9 cellular contexts compared by ENCODE assay signal in the genomic region with DNA sequence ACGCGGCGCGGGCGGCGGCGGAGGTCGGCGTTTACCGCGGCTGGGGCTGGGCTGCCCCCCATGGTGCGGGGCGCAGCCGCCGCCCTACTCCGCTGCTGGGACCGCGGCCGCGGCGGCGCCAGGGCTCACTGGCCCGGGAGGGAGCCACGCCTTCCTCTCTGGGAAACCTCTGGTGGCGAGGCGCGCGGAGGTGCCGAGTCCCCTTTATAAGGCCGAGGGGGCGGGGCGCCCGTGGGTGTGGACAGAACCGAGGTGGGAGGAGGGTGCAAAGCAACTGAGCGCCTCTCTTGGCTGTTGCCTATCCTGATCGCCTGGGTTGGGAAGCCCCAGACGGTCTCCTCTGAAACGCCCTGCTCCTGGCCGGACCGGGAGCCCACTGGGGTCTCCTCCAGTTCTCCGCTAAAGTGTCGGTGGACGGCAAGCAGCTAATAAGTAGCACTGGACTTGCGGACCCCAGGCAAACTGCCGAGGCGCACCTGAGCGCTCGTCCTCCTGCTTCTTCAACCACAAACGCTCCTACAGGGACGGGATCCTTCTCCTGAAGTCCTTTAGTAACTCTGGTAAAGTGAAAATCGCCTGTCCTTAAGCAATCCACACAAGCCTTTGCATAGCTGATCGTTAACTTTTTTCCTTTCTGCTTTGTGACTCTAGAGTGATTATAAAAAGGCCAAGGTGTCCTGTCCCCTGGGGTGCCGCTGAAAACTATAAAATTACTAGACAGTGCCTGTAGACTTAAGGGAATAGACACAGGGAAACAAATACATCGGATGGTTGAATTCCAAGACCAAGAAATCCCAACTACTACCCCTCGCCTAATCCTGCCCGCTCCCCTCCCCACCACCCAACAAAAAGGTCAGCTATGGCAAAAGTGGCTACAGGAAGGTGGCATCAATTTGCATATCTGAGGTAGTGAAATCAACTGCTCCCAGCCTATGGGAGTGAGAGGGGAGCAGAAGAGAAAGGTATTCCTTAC. TPM values are rescaled to one million over a fixed set of nuclear protein-coding genes. Genes with fewer than 3 reads are reported as not detected.
DNase-seq lines count a peak whose midpoint lies in the region; ATAC-seq lines count a peak whose summit lies in the region.
"Had no signal": no experiment of that assay in that cellular context is flagged by ENCODE, and none has a peak within 500 bp of the region (broad histone marks: within the 10 kb centered on the region; RNA-seq: fewer than 3 reads in every experiment).

TSS of gene PTGER3 (minus strand) at position 182 of the 973 bp plus-strand sequence. CDS start 239 bp downstream, outside the sequence.

- H3K36me3 ChIP-seq in adipocyte (ENCODE audit: control insufficient read depth, insufficient read depth, low read length, severe bottlenecking) (no peaks in the 10 kb centered on the region), iPS DF 6.9 (ENCODE audit: control insufficient read depth, insufficient read depth, low read length) (no peaks in the 10 kb centered on the region), skeletal muscle tissue (ENCODE audit: control insufficient read depth in 3 of 3, insufficient read depth in 3 of 3, low read length in 3 of 3) (no peaks in the 10 kb centered on the region)

- WGBS in iPS DF 6.9 (ENCODE audit: insufficient coverage, insufficient read length) = no CpG with 5 or more reads among the region's 56 CpGs

- peaks cover 29% of the 10 kb centered on the region for H3K4me1 ChIP-seq in adipocyte (ENCODE audit: control insufficient read depth, insufficient read depth, low read length)
- no peaks in the 10 kb centered on the region for H3K4me1 ChIP-seq in iPS DF 6.9 (ENCODE audit: control insufficient read depth, insufficient read depth, low read length)
- H3K4me1 ChIP-seq in skeletal muscle tissue (ENCODE audit: control insufficient read depth in 3 of 3, insufficient read depth in 3 of 3, low read length in 3 of 3) = peaks cover 9 to 15% (median 15%) of the 10 kb centered on the region in 3 donors

- H3K27me3 ChIP-seq in adipocyte (replicated peaks; ENCODE audit: control insufficient read depth, insufficient read depth, low read length) = no peaks in the 10 kb centered on the region
- H3K27me3 ChIP-seq in iPS DF 6.9 (ENCODE audit: control insufficient read depth, insufficient read depth, low read length) = peaks cover 16% of the 10 kb centered on the region; the same call in 1 of the 2 replicates
- H3K27me3 ChIP-seq in skeletal muscle tissue (ENCODE audit: control insufficient read depth in 3 of 3, insufficient read depth in 3 of 3, low read length in 3 of 3) = peaks cover 31 to 39% (median 35%) of the 10 kb centered on the region in 3 donors

- H3K4me3 ChIP-seq in adipocyte (ENCODE audit: low read length) = peak within 1 kb of the TSS; percentile 94
- H3K4me3 ChIP-seq in iPS DF 6.9 (ENCODE audit: low read length) = peak within 1 kb of the TSS; percentile 49; the same call in 1 of the 2 replicates
- peak within 1 kb of the TSS; percentile 64 to 72 (median 69) for H3K4me3 ChIP-seq in skeletal muscle tissue (ENCODE audit: low read length in 3 of 3)
- H3K4me3 ChIP-seq: PC-9 had no signal

- H3K27ac ChIP-seq in iPS DF 6.9 (ENCODE audit: low read length) (no peak within 1 kb of the TSS), skeletal muscle tissue (ENCODE audit: low read depth, low read length) (no peak within 1 kb of the TSS)
- H3K27ac ChIP-seq: PC-9 had no signal

- peak; percentile 44 for ATAC-seq in HG02798 (IDR thresholded peaks at IDR 0.05; ENCODE audit: poor library complexity, unreplicated experiment)
- ATAC-seq in HG02938 (IDR thresholded peaks at IDR 0.05; ENCODE audit: unreplicated experiment) = no peak

- peak; percentile 71 for DNase-seq in DMS53 treated with DMSO at 0.1 percent for 48 hours (lab: John Stamatoyannopoulos, UW; ENCODE audit: unreplicated experiment)
- peak; percentile 4 for DNase-seq in RPMI8226
- peak; percentile 58 for DNase-seq in adipocyte (ENCODE audit: low read depth)
- no peak for DNase-seq in iPS DF 6.9 (ENCODE audit: low read depth, low spot score)
- no peak for DNase-seq in COLO829 (ENCODE audit: low spot score)

- H3K9me3 ChIP-seq in adipocyte (ENCODE audit: control insufficient read depth, low read length) (no peaks in the 10 kb centered on the region), iPS DF 6.9 (ENCODE audit: control insufficient read depth, insufficient read depth, low read length) (no peaks in the 10 kb centered on the region), skeletal muscle tissue (ENCODE audit: control insufficient read depth in 3 of 3, low read length in 3 of 3) (no peaks in the 10 kb centered on the region)

- H3K9ac ChIP-seq in adipocyte (ENCODE audit: low read length) = peak within 1 kb of the TSS; percentile 91
- peak within 1 kb of the TSS in 2 of 3 donors; percentile 20 to 28 for H3K9ac ChIP-seq in skeletal muscle tissue (ENCODE audit: low read depth in 1 of 3, low read length in 3 of 3)

RNA-seq across cellular contexts. Expression of gene PTGER3, which starts in this region (rescaled TPM):
- total RNA-seq in skeletal muscle tissue = 2.6 TPM

Comparison
In these comparisons a context has a peak if more than half of its experiments do, and no peak if none do; other contexts are left out.
1. DNase-seq: peak in DMS53 treated with DMSO at 0.1 percent for 48 hours (single experiment), RPMI8226 (single experiment) and adipocyte (single experiment); none in iPS DF 6.9 (single experiment) and COLO829 (single experiment).
2. Peak in every context shown above with its lines, with median percentiles within 50 percentile points of each other: H3K4me3 ChIP-seq.